23 cellular contexts compared by ENCODE assay signal in genomic region chr13:90070362-90070761, GRCh38.
A peak's percentile ranks its signal among the peaks of the same experiment; 100 is the strongest.
DNase-seq lines count a peak whose midpoint lies in the region; ATAC-seq, FAIRE-seq and TF ChIP-seq lines count a peak whose summit lies in the region.
"Had no signal": no experiment of that assay in that cellular context is flagged by ENCODE, and none has a peak within 500 bp of the region (broad histone marks: within the 10 kb centered on the region; RNA-seq: fewer than 3 reads in every experiment).

No MANE protein-coding gene starts in this region.

- POLR2A ChIA-PET in MCF 10A (lab: Yijun Ruan, JAX) = interaction anchor here (0.6 kb wide), 1 partner anchor 548 kb away, joined by 3 read pairs; no protein-coding TSS in a partner anchor

- CTCF ChIA-PET in MCF 10A (lab: Yijun Ruan, JAX) = no interaction called here

- H3K27me3 Mint-ChIP-seq in MCF 10A (ENCODE audit: insufficient read depth, unreplicated experiment) = no peaks in the 10 kb centered on the region

- no peak for FAIRE-seq in bronchial epithelial cell (lab: Jason Lieb, UNC)
- FAIRE-seq: D721Med, GM12892, H1, RCC 7860 had no signal

- H3K27ac ChIP-seq in breast epithelium (no peak overlapping the region), sigmoid colon (no peak overlapping the region), aorta (ENCODE audit: low read depth in 1 of 2, low read length in 2 of 2) (no peak overlapping the region)
- H3K27ac ChIP-seq: SJSA1 had no signal

- H3K27ac Mint-ChIP-seq in MCF 10A (ENCODE audit: low read depth, unreplicated experiment) = no peak overlapping the region

- 78 to 92% methylated on average over 1 of the region's 1 CpG for WGBS in sigmoid colon, 2 donors
- WGBS in aorta, 2 donors = 54 to 62% methylated on average over 1 of the region's 1 CpG

- no peak for TF ChIP-seq CTCF in MCF 10A (IDR thresholded peaks at IDR 0.05; ENCODE audit: unreplicated experiment)
- no peak for TF ChIP-seq CTCF in breast epithelium (IDR thresholded peaks at IDR 0.05)
- no peak for TF ChIP-seq CTCF in bronchial epithelial cell (IDR thresholded peaks at IDR 0.05; ENCODE audit: insufficient read depth, low read length, severe bottlenecking)
- TF ChIP-seq CTCF in sigmoid colon (IDR thresholded peaks at IDR 0.05) = no peak

- TF ChIP-seq POLR2A in breast epithelium (IDR thresholded peaks at IDR 0.05) (no peak), sigmoid colon (IDR thresholded peaks at IDR 0.05) (no peak)

- no peaks in the 10 kb centered on the region for H3K36me3 Mint-ChIP-seq in MCF 10A (ENCODE audit: insufficient read depth, unreplicated experiment)

- ATAC-seq in aorta (ENCODE audit: low FRiP score) (no peak), HG03159 (IDR thresholded peaks at IDR 0.05; ENCODE audit: unreplicated experiment) (no peak)
- ATAC-seq: Right ventricle myocardium inferior had no signal

- H3K36me3 ChIP-seq in breast epithelium (no peaks in the 10 kb centered on the region), bronchial epithelial cell (ENCODE audit: control insufficient read depth, insufficient read depth, low read length) (no peaks in the 10 kb centered on the region), sigmoid colon (no peaks in the 10 kb centered on the region), aorta (ENCODE audit: control insufficient read depth in 1 of 2, insufficient read depth in 2 of 2, low read length in 1 of 2) (no peaks in the 10 kb centered on the region)
- H3K36me3 ChIP-seq: SJSA1 had no signal

- H3K27me3 ChIP-seq in breast epithelium (no peaks in the 10 kb centered on the region), bronchial epithelial cell (ENCODE audit: control insufficient read depth, insufficient read depth, low read length) (no peaks in the 10 kb centered on the region), sigmoid colon (no peaks in the 10 kb centered on the region), aorta (ENCODE audit: control insufficient read depth in 1 of 2, insufficient read depth in 2 of 2, low read length in 1 of 2) (no peaks in the 10 kb centered on the region)
- H3K27me3 ChIP-seq: SJSA1 had no signal

- no peaks in the 10 kb centered on the region for H3K4me1 Mint-ChIP-seq in MCF 10A (ENCODE audit: insufficient read depth, unreplicated experiment)

- no peaks in the 10 kb centered on the region for H3K9me3 Mint-ChIP-seq in MCF 10A (ENCODE audit: unreplicated experiment)

- no TSS peak for BruUV-seq in MCF 10A (replicated peaks; lab: Mats Ljungman, UMichigan)

- no peak for TF ChIP-seq EP300 in sigmoid colon (IDR thresholded peaks at IDR 0.05)

- peak; percentile 4 for DNase-seq in MCF 10A (ENCODE audit: unreplicated experiment)
- DNase-seq in breast epithelium (ENCODE audit: low spot score in 2 of 2) = no peak
- peak; percentile 13 for DNase-seq in MV-4-11 (lab: John Stamatoyannopoulos, UW)
- peak; percentile 38 for DNase-seq in bronchial epithelial cell (ENCODE audit: low read depth)
- peak; percentile 2 for DNase-seq in skeletal muscle cell (ENCODE audit: low read depth)
- DNase-seq in sigmoid colon = no peak
- DNase-seq in aorta = no peak
- DNase-seq: 8988T, C1 segment of cervical spinal cord, DND-41, NCI-H1694, NCI-H2081, NCI-H2171, NCI-H524 treated with DMSO at 0.1 percent for 48 hours, NCI-H82, OCI-M1 had no signal

- H3K4me1 ChIP-seq in breast epithelium (no peaks in the 10 kb centered on the region), sigmoid colon (no peaks in the 10 kb centered on the region), aorta (ENCODE audit: control insufficient read depth in 1 of 2, insufficient read depth in 2 of 2, low read length in 2 of 2) (no peaks in the 10 kb centered on the region)
- H3K4me1 ChIP-seq: SJSA1 had no signal

- H3K9me3 ChIP-seq in breast epithelium = no peaks in the 10 kb centered on the region
- H3K9me3 ChIP-seq in sigmoid colon = no peaks in the 10 kb centered on the region
- no peaks in the 10 kb centered on the region for H3K9me3 ChIP-seq in aorta (ENCODE audit: control insufficient read depth, low read length)
- H3K9me3 ChIP-seq: SJSA1 had no signal

- intact Hi-C loops in MCF 10A (cut with micrococcal nuclease) = no loop called here
- intact Hi-C loops in breast epithelium (cut with DNase I; ENCODE audit: low total_unique reads) = no loop called here
- intact Hi-C loops in sigmoid colon (cut with DNase I) = no loop called here
- intact Hi-C loops in aorta (cut with DNase I) = no loop called here

- H3K4me3 Mint-ChIP-seq in MCF 10A (ENCODE audit: unreplicated experiment) = no peak overlapping the region

- H3K4me3 ChIP-seq in breast epithelium (no peak overlapping the region), bronchial epithelial cell (ENCODE audit: low read depth, low read length) (no peak overlapping the region), skeletal muscle cell (ENCODE audit: low read depth, low read length) (no peak overlapping the region), sigmoid colon (no peak overlapping the region), aorta (ENCODE audit: low read length in 2 of 2) (no peak overlapping the region)
- H3K4me3 ChIP-seq: SJSA1 had no signal

Comparison
In these comparisons a context has a peak if more than half of its experiments do, and no peak if none do; other contexts are left out.
1. DNase-seq: peak in MCF 10A (single experiment), MV-4-11 (single experiment), bronchial epithelial cell (single experiment) and skeletal muscle cell (single experiment); none in breast epithelium (0 of 2), sigmoid colon (single experiment) and aorta (0 of 2).